Comparison of ENCODE assay signal across 8 cellular contexts in the genomic region with DNA sequence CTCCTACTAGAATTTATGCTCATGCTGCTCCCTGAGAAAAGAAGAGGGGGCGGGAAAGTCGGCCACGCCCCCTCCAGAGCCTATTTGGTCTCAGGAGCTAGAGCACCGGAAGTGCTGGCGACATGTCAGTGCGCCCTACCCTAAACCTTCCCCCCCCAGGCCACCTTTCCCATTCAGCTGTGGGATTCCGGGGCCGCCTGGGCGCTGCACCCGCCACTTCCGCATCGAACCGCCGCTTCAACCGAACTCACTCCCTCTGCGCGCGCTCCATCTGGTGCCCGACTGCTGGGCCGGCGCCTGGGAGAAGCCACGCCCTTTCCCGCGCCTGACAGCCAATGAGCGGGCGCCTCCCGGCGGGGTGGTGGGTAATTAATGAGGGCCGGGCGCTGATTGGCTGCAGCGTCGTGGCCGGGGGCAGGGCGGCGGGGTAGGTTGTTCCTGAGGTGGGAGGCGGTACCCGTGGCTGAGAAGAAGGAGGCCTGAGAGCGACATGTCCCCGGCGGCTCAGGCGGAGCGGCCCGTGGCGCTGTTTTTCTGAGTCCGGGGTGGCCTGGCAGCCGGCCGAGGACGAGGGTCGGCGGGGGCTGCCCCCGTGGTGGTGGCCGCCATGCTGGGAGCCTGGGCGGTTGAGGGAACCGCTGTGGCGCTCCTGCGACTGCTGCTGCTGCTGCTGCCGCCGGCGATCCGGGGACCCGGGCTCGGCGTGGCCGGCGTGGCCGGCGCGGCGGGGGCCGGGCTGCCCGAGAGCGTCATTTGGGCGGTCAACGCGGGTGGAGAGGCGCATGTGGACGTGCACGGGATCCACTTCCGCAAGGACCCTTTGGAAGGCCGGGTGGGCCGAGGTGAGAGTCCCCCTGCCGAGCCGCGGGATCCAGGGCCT. TPM values are rescaled to one million over a fixed set of nuclear protein-coding genes. Genes with fewer than 3 reads are reported as not detected.
DNase-seq lines count a peak whose midpoint lies in the region; ATAC-seq and TF ChIP-seq lines count a peak whose summit lies in the region.

A gene with protein sequence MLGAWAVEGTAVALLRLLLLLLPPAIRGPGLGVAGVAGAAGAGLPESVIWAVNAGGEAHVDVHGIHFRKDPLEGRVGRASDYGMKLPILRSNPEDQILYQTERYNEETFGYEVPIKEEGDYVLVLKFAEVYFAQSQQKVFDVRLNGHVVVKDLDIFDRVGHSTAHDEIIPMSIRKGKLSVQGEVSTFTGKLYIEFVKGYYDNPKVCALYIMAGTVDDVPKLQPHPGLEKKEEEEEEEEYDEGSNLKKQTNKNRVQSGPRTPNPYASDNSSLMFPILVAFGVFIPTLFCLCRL (plus strand): TSS at position 460 of the 880 bp plus-strand sequence. CDS start 148 bp downstream, at position 608.

- peak within 1 kb of the TSS; percentile 84 to 92 for H3K4me3 Mint-ChIP-seq in CD14-positive monocyte

- H3K9me3 Mint-ChIP-seq in CD14-positive monocyte = peaks cover 0 to 2% (median 0%) of the 10 kb centered on the region in 7 donors

- intact Hi-C loops in CD14-positive monocyte (cut with micrococcal nuclease) = loop anchor here (2.0 to 5.0 kb wide), 4 partner anchors 35 to 105 kb away; a partner anchor contains a TSS

- peak within 1 kb of the TSS; percentile 94 to 99 (median 97) for H3K27ac Mint-ChIP-seq in CD14-positive monocyte

- TF ChIP-seq CTCF in CD14-positive monocyte (IDR thresholded peaks at IDR 0.05) = no peak

- H3K36me3 Mint-ChIP-seq in CD14-positive monocyte = peaks cover 0 to 5% of the 10 kb centered on the region in 2 donors

- ATAC-seq in GM19351 (IDR thresholded peaks at IDR 0.05; ENCODE audit: unreplicated experiment) (peak; percentile 60), HG03521 (IDR thresholded peaks at IDR 0.05; ENCODE audit: unreplicated experiment) (peak; percentile 70), left lobe of liver (peak; percentile 84)

- peaks cover 0 to 2% (median 0%) of the 10 kb centered on the region in 3 donors for H3K27me3 Mint-ChIP-seq in CD14-positive monocyte (ENCODE audit: low read depth in 3 of 3)

- peak; percentile 99 for DNase-seq in CD14-positive monocyte (ENCODE audit: low spot score)
- peak; percentile 98 for DNase-seq in NCI-H748 (lab: John Stamatoyannopoulos, UW; ENCODE audit: unreplicated experiment)
- peak; percentile 99 for DNase-seq in activated CD4-positive, alpha-beta T cell treated with anti-CD3 and anti-CD28 coated beads, Interleukin-2, amount 50 U/mL, for 1 hour
- DNase-seq in dedifferentiated amniotic fluid mesenchymal stem cell (ENCODE audit: extremely low spot score) = peak; percentile 97
- DNase-seq in left lobe of liver (ENCODE audit: low spot score) = peak; percentile 99
- peak; percentile 98 for DNase-seq in stimulated activated CD4-positive, alpha-beta T cell treated with anti-CD3 and anti-CD28 coated beads, Interleukin-2, amount 100 ng/mL, for 4 hours (ENCODE audit: low read depth)

- H3K4me1 Mint-ChIP-seq in CD14-positive monocyte = peaks cover 59% of the 10 kb centered on the region

RNA-seq across cellular contexts. Expression of the gene that starts here (rescaled TPM):
- polyA plus RNA-seq in CD14-positive monocyte = 10 to 100 TPM; 65.3 to 79.5 TPM
- 194 TPM for total RNA-seq in left lobe of liver

Comparison
In these comparisons a context has a peak if more than half of its experiments do, and no peak if none do; other contexts are left out.
1. Peak in every context shown above with its lines: DNase-seq and ATAC-seq.